19 cellular contexts compared by ENCODE assay signal in genomic region chr5:14821721-14822120, GRCh38. TPM values are rescaled to one million over a fixed set of nuclear protein-coding genes. Genes with fewer than 3 reads are reported as not detected.
DNase-seq lines count a peak whose midpoint lies in the region; ATAC-seq, FAIRE-seq and TF ChIP-seq lines count a peak whose summit lies in the region.
"Had no signal": no experiment of that assay in that cellular context is flagged by ENCODE, and none has a peak within 500 bp of the region (broad histone marks: within the 10 kb centered on the region; RNA-seq: fewer than 3 reads in every experiment).

No MANE protein-coding gene starts in this region.

- BruUV-seq in K562 (replicated peaks; lab: Mats Ljungman, UMichigan) = no TSS peak
- BruUV-seq in endothelial cell of umbilical vein (replicated peaks; lab: Mats Ljungman, UMichigan) = no TSS peak

- FAIRE-seq in K562 (lab: Jason Lieb, UNC) (peak; percentile 42), endothelial cell of umbilical vein (lab: Jason Lieb, UNC) (peak; percentile 79)
- FAIRE-seq: GM12892 had no signal

- no peak overlapping the region for H3K4me3 ChIP-seq in K562
- H3K4me3 ChIP-seq in endothelial cell of umbilical vein (replicated peaks in 1 of 3; ENCODE audit: insufficient read depth in 1 of 3, low read depth in 1 of 3, low read length in 3 of 3) = no peak overlapping the region
- no peak overlapping the region for H3K4me3 ChIP-seq in subcutaneous abdominal adipose tissue (ENCODE audit: low read depth in 1 of 5, low read length in 5 of 5)
- H3K4me3 ChIP-seq: GM23338, PC-9 had no signal

- dilution Hi-C loops in endothelial cell of umbilical vein (cut with MboI; ENCODE audit: extremely low pct_ligation_motif_present, low sequenced_read_pairs) = no loop called here

- no peaks in the 10 kb centered on the region for H3K36me3 ChIP-seq in K562 (ENCODE audit: control insufficient read depth, insufficient read depth, low read length)
- H3K36me3 ChIP-seq in endothelial cell of umbilical vein (ENCODE audit: control insufficient read depth in 2 of 2, extremely low read depth in 1 of 2, insufficient read depth in 2 of 2, low read length in 2 of 2) = no peaks in the 10 kb centered on the region
- no peaks in the 10 kb centered on the region for H3K36me3 ChIP-seq in subcutaneous abdominal adipose tissue (ENCODE audit: control insufficient read depth in 5 of 5, insufficient read depth in 5 of 5, low read length in 5 of 5)

- H3K4me2 ChIP-seq in K562 (ENCODE audit: insufficient read depth, low read length) (no peak overlapping the region), endothelial cell of umbilical vein (ENCODE audit: insufficient read depth, low read length) (peak overlapping the region; percentile 69)
- H3K4me2 ChIP-seq: GM23338, PC-9 had no signal

- H3K27me3 ChIP-seq in K562 (ENCODE audit: control insufficient read depth in 2 of 2, insufficient read depth in 2 of 2, low read length in 2 of 2) (peaks cover 3 to 7% of the 10 kb centered on the region in 2 experiments; a peak in 4 of 5 replicates), endothelial cell of umbilical vein (ENCODE audit: control insufficient read depth in 2 of 2, insufficient read depth in 2 of 2, low read length in 2 of 2) (no peaks in the 10 kb centered on the region), subcutaneous abdominal adipose tissue (ENCODE audit: control insufficient read depth in 5 of 5, insufficient read depth in 4 of 5, low read length in 5 of 5) (no peaks in the 10 kb centered on the region)

- H2AFZ ChIP-seq in K562 (ENCODE audit: low read depth, low read length) (no peak overlapping the region), endothelial cell of umbilical vein (ENCODE audit: low read depth, low read length) (no peak overlapping the region)
- H2AFZ ChIP-seq: GM23338, PC-9 had no signal

- DNase-seq in activated T-cell treated with anti-CD3 and anti-CD28 coated beads, Interleukin-2, amount 50 U/mL, for 24 hours = no peak
- DNase-seq in activated T-cell treated with anti-CD3 and anti-CD28 coated beads, Interleukin-2, amount 50 U/mL, for 72 hours = no peak
- no peak for DNase-seq in K562 (ENCODE audit: extremely low read depth in 1 of 4, low spot score in 3 of 4)
- DNase-seq in endothelial cell of umbilical vein (ENCODE audit: low read depth, low spot score) = peak; percentile 66
- DNase-seq in activated CD4-positive, alpha-beta T cell treated with anti-CD3 and anti-CD28 coated beads for 48 hours = no peak
- DNase-seq in mesenteric fat pad (ENCODE audit: low spot score) = no peak
- DNase-seq: DMS79, GDM1, KBM-7, NCI-H146, NCI-H2107, NCI-H774, PC-9 had no signal

- H3K9me3 ChIP-seq in K562 (replicated peaks; ENCODE audit: control insufficient read depth, insufficient read depth, low read depth, low read length) (no peaks in the 10 kb centered on the region), endothelial cell of umbilical vein (replicated peaks; ENCODE audit: control insufficient read depth, insufficient read depth, low read length) (no peaks in the 10 kb centered on the region), subcutaneous abdominal adipose tissue (ENCODE audit: control insufficient read depth in 5 of 5, low read length in 5 of 5) (no peaks in the 10 kb centered on the region)

- H3K4me1 ChIP-seq in K562 (replicated peaks in 1 of 2; ENCODE audit: control insufficient read depth in 2 of 2, insufficient read depth in 2 of 2, low read length in 2 of 2) = no peaks in the 10 kb centered on the region
- H3K4me1 ChIP-seq in endothelial cell of umbilical vein (ENCODE audit: control insufficient read depth, extremely low read depth, insufficient read depth, low read length) = peaks cover 24% of the 10 kb centered on the region
- peaks cover 0 to 27% (median 21%) of the 10 kb centered on the region in 5 donors for H3K4me1 ChIP-seq in subcutaneous abdominal adipose tissue (ENCODE audit: control insufficient read depth in 5 of 5, insufficient read depth in 5 of 5, low read length in 5 of 5)

- peaks cover 69% of the 10 kb centered on the region for H3K4me1 Mint-ChIP-seq in activated T-cell treated with anti-CD3 and anti-CD28 coated beads, Interleukin-2, amount 50 U/mL, for 24 hours (ENCODE audit: low read depth)
- H3K4me1 Mint-ChIP-seq in activated T-cell treated with anti-CD3 and anti-CD28 coated beads, Interleukin-2, amount 50 U/mL, for 72 hours (ENCODE audit: low read depth) = peaks cover 46% of the 10 kb centered on the region

- 21% methylated on average over 2 of the region's 2 CpGs for WGBS in K562 (ENCODE audit: insufficient coverage, low coverage, missing lambda C conversion rate)

- POLR2A ChIA-PET in K562 (lab: Yijun Ruan, JAX) (no interaction called here), endothelial cell of umbilical vein (lab: Charles Lee) (no interaction called here)

- CTCF ChIA-PET in K562 (lab: Yijun Ruan, JAX; ENCODE audit: low intra/inter-chr PET ratio) = no interaction called here
- CTCF ChIA-PET in endothelial cell of umbilical vein (lab: Charles Lee) = interaction anchor here (1.3 to 1.8 kb wide), 2 partner anchors 12 to 60 kb away, joined by 3 to 6 read pairs; no protein-coding TSS in a partner anchor

- no peak for TF ChIP-seq EP300 in K562 (IDR thresholded peaks at IDR 0.05; ENCODE audit: low read length)

- TF ChIP-seq POLR2A in K562 (conservative IDR thresholded peaks at IDR 0.05) (no peak), endothelial cell of umbilical vein (IDR thresholded peaks at IDR 0.05; ENCODE audit: low read depth, low read length) (no peak)

- no peak for ATAC-seq in activated T-cell treated with anti-CD3 and anti-CD28 coated beads, Interleukin-2, amount 50 U/mL, for 72 hours (replicated peaks in 1 of 2)
- ATAC-seq in K562 (no peak), GM19035 (IDR thresholded peaks at IDR 0.05; ENCODE audit: unreplicated experiment) (no peak)
- ATAC-seq: GM23338 had no signal

- H3K9ac ChIP-seq in K562 (ENCODE audit: insufficient read depth in 1 of 2, low read depth in 2 of 2, low read length in 2 of 2) (no peak overlapping the region), endothelial cell of umbilical vein (replicated peaks; ENCODE audit: extremely low read depth, insufficient read depth, low read length) (no peak overlapping the region), subcutaneous abdominal adipose tissue (ENCODE audit: low read length in 5 of 5) (no peak overlapping the region)

- intact Hi-C loops in K562 (cut with micrococcal nuclease) (no loop called here), endothelial cell of umbilical vein (cut with micrococcal nuclease) (loop anchor here (1.0 to 5.0 kb wide), 3 partner anchors 11 to 64 kb away; partner anchors contain the start of gene ANKH)

- no peak overlapping the region for H3K27ac ChIP-seq in K562 (ENCODE audit: extremely low read depth, low read depth, low read length)
- H3K27ac ChIP-seq in endothelial cell of umbilical vein (ENCODE audit: insufficient read depth, low read depth, low read length) = peak overlapping the region; percentile 32
- H3K27ac ChIP-seq in subcutaneous abdominal adipose tissue (ENCODE audit: low read depth, low read length) = peak overlapping the region; percentile 6
- H3K27ac ChIP-seq: 22Rv1, PC-9 had no signal

- TF ChIP-seq RAD21 in K562 (CRISPR knock-in tag; conservative IDR thresholded peaks at IDR 0.05 in 1 of 2, IDR thresholded peaks at IDR 0.05 in 1 of 2) = no peak

- H3K79me2 ChIP-seq in K562 (ENCODE audit: control insufficient read depth, insufficient read depth, low read length) = no peaks in the 10 kb centered on the region
- peaks cover 2% of the 10 kb centered on the region for H3K79me2 ChIP-seq in endothelial cell of umbilical vein (ENCODE audit: control insufficient read depth, insufficient read depth, low read length)

- H4K20me1 ChIP-seq in K562 (replicated peaks; ENCODE audit: control insufficient read depth, insufficient read depth, low read length) = no peaks in the 10 kb centered on the region
- H4K20me1 ChIP-seq in endothelial cell of umbilical vein (replicated peaks; ENCODE audit: control insufficient read depth, extremely low read depth, insufficient read depth, low read length) = no peaks in the 10 kb centered on the region

- H3K9me1 ChIP-seq in K562 (ENCODE audit: control insufficient read depth, insufficient read depth, low read length) (no peaks in the 10 kb centered on the region), endothelial cell of umbilical vein (replicated peaks; ENCODE audit: control insufficient read depth, extremely low read depth, insufficient read depth, low read length) (no peaks in the 10 kb centered on the region)

- H3K27me3 Mint-ChIP-seq in activated T-cell treated with anti-CD3 and anti-CD28 coated beads, Interleukin-2, amount 50 U/mL, for 24 hours = no peaks in the 10 kb centered on the region
- H3K27me3 Mint-ChIP-seq in activated T-cell treated with anti-CD3 and anti-CD28 coated beads, Interleukin-2, amount 50 U/mL, for 72 hours (ENCODE audit: low read depth) = no peaks in the 10 kb centered on the region

- no peaks in the 10 kb centered on the region for H3K9me3 Mint-ChIP-seq in activated T-cell treated with anti-CD3 and anti-CD28 coated beads, Interleukin-2, amount 50 U/mL, for 24 hours
- H3K9me3 Mint-ChIP-seq in activated T-cell treated with anti-CD3 and anti-CD28 coated beads, Interleukin-2, amount 50 U/mL, for 72 hours = no peaks in the 10 kb centered on the region
- H3K9me3 Mint-ChIP-seq: GM23338 had no signal

- in situ Hi-C loops in K562 (cut with MboI) = no loop called here

- H3K27ac Mint-ChIP-seq in activated T-cell treated with anti-CD3 and anti-CD28 coated beads, Interleukin-2, amount 50 U/mL, for 24 hours = peak overlapping the region; percentile 13
- no peak overlapping the region for H3K27ac Mint-ChIP-seq in activated T-cell treated with anti-CD3 and anti-CD28 coated beads, Interleukin-2, amount 50 U/mL, for 72 hours
- H3K27ac Mint-ChIP-seq: CD14-positive monocyte, GM23338 had no signal

- TF ChIP-seq CTCF in K562 (IDR thresholded peaks at IDR 0.05 in 2 of 3, conservative IDR thresholded peaks at IDR 0.05 in 1 of 3; ENCODE audit: insufficient read depth in 2 of 3, low read depth in 1 of 3, low read length in 3 of 3) (no peak), endothelial cell of umbilical vein (IDR thresholded peaks at IDR 0.05; ENCODE audit: extremely low read depth in 1 of 2, insufficient read depth in 1 of 2, low read depth in 1 of 2, low read length in 2 of 2) (no peak)

- no peak overlapping the region for H3K4me3 Mint-ChIP-seq in activated T-cell treated with anti-CD3 and anti-CD28 coated beads, Interleukin-2, amount 50 U/mL, for 24 hours
- H3K4me3 Mint-ChIP-seq in activated T-cell treated with anti-CD3 and anti-CD28 coated beads, Interleukin-2, amount 50 U/mL, for 72 hours = no peak overlapping the region
- H3K4me3 Mint-ChIP-seq: CD14-positive monocyte, GM23338 had no signal

- H3K36me3 Mint-ChIP-seq in activated T-cell treated with anti-CD3 and anti-CD28 coated beads, Interleukin-2, amount 50 U/mL, for 24 hours (ENCODE audit: low read depth) = peaks cover 31% of the 10 kb centered on the region
- H3K36me3 Mint-ChIP-seq in activated T-cell treated with anti-CD3 and anti-CD28 coated beads, Interleukin-2, amount 50 U/mL, for 72 hours (ENCODE audit: insufficient read depth in 2 of 2) = peaks cover 0 to 1% of the 10 kb centered on the region in 2 donors

RNA-seq across cellular contexts. Expression of gene ANKH, which starts 49.9 kb away (rescaled TPM):
- total RNA-seq in activated T-cell treated with anti-CD3 and anti-CD28 coated beads, Interleukin-2, amount 50 U/mL, for 72 hours = 100 to 1,000 TPM in 1 of 2 donors, 10 to 100 TPM in 1; 86.3 to 103 TPM
- total RNA-seq in K562 (2011; cell fraction: chromatin; rRNA removed; ENCODE audit: low replicate concordance) = 15.5 and 25.4 TPM in 2 replicates
- total RNA-seq in K562 (2011; cell fraction: nucleolus; rRNA removed) = 13.8 and 14.9 TPM in 2 replicates
- 20.8 and 36.6 TPM in 2 replicates for total RNA-seq in K562 (2011; cell fraction: nucleoplasm; rRNA removed)
- total RNA-seq in K562 (2014; rRNA removed) (1.3 and 3.1 TPM in 2 replicates), K562 (2014; rRNA removed; fragmentation: Illumina TruSeq; extraction: Trizol) (4.4 and 4.5 TPM in 2 replicates), K562 (2015; rRNA removed; fragmentation: Illumina TruSeq; extraction: Trizol) (2.8 and 3.2 TPM in 2 replicates), K562 (2021) (12.2 and 13.4 TPM in 2 replicates), endothelial cell of umbilical vein (31.4 and 39.5 TPM in 2 replicates), mesenteric fat pad (78.1 TPM)
- polyA plus RNA-seq in K562 (2011; rRNA removed) (8.8 and 9.2 TPM in 2 replicates), K562 (2014; fragmentation: Illumina TruSeq; extraction: Trizol) (5.9 and 9.9 TPM in 2 replicates), K562 (2014; fragmentation: Nextera tagmentation; extraction: Ambion mirVana) (under 1 TPM; 0.79 to 0.99 TPM), K562 (2014; rRNA removed) (7.2 and 8.5 TPM in 2 replicates), endothelial cell of umbilical vein (12.7 and 14.1 TPM in 2 replicates)
- polyA plus RNA-seq in K562 (2011; cell fraction: cytosol; rRNA removed) = 8.2 and 8.9 TPM in 2 replicates
- 6.1 and 6.8 TPM in 2 replicates for polyA plus RNA-seq in K562 (2011; cell fraction: nucleus; rRNA removed)
- 6.7 and 8.7 TPM in 2 replicates for polyA plus RNA-seq in K562 (2012)
- polyA minus RNA-seq in K562 (2011; rRNA and poly(A)+ RNA removed) = 7.1 and 7.9 TPM in 2 replicates
- polyA minus RNA-seq in K562 (2011; cell fraction: cytosol; rRNA and poly(A)+ RNA removed) = 5.2 and 7.8 TPM in 2 replicates
- 8.1 and 9.0 TPM in 2 replicates for polyA minus RNA-seq in K562 (2011; cell fraction: nucleus; rRNA and poly(A)+ RNA removed)
- polyA plus RNA-seq in endothelial cell of umbilical vein (2011; cell fraction: cytosol; rRNA removed) = 18.3 and 19.1 TPM in 2 replicates
- polyA plus RNA-seq in endothelial cell of umbilical vein (2011; cell fraction: nucleus; rRNA removed) = 15.1 and 16.2 TPM in 2 replicates
- 22.1 and 25.3 TPM in 2 replicates for polyA plus RNA-seq in endothelial cell of umbilical vein (2012)
- 19.3 and 22.4 TPM in 2 replicates for polyA minus RNA-seq in endothelial cell of umbilical vein
- polyA minus RNA-seq in endothelial cell of umbilical vein (2011; cell fraction: cytosol; rRNA and poly(A)+ RNA removed) = 86.6 TPM
- 22.7 and 24.1 TPM in 2 replicates for polyA minus RNA-seq in endothelial cell of umbilical vein (2011; cell fraction: nucleus; rRNA and poly(A)+ RNA removed)
